Comparison of ENCODE assay signal across 24 cellular contexts in genomic region chr2:105974800-105975199, GRCh38.
A peak's percentile ranks its signal among the peaks of the same experiment; 100 is the strongest.
DNase-seq lines count a peak whose midpoint lies in the region; ATAC-seq and TF ChIP-seq lines count a peak whose summit lies in the region.
"Had no signal": no experiment of that assay in that cellular context is flagged by ENCODE, and none has a peak within 500 bp of the region (broad histone marks: within the 10 kb centered on the region; RNA-seq: fewer than 3 reads in every experiment).

No MANE protein-coding gene starts in this region.

- H3K4me3 Mint-ChIP-seq in activated CD8-positive, alpha-beta T cell treated with anti-CD3 and anti-CD28 coated beads, Interleukin-2, amount 10 ng/mL, durations not matched to agents 7 days and 5 days, result no peak overlapping the region
- H3K4me3 Mint-ChIP-seq in activated CD8-positive, alpha-beta T cell treated with anti-CD3 and anti-CD28 coated beads for 36 hours, result no peak overlapping the region
- H3K4me3 Mint-ChIP-seq in CD4-positive, CD25-positive, alpha-beta regulatory T cell, result peak overlapping the region in 1 of 4 donors; percentile 12
- H3K4me3 Mint-ChIP-seq in T-cell, result peak overlapping the region in 1 of 3 donors; percentile 57
- H3K4me3 Mint-ChIP-seq in stimulated activated memory B cell treated with anti-CD40 and anti-IgM and Interleukin-4, amounts not matched to agents 10 μg/mL and 1 μg/mL and 100 μg/mL, for 72 hours, result no peak overlapping the region
- H3K4me3 Mint-ChIP-seq: CD14-positive monocyte had no signal

- H3K4me1 Mint-ChIP-seq in activated CD8-positive, alpha-beta T cell treated with anti-CD3 and anti-CD28 coated beads, Interleukin-2, amount 10 ng/mL, durations not matched to agents 7 days and 5 days (ENCODE audit: low read depth), result peaks cover 21% of the 10 kb centered on the region
- H3K4me1 Mint-ChIP-seq in activated CD8-positive, alpha-beta T cell treated with anti-CD3 and anti-CD28 coated beads for 36 hours (ENCODE audit: low read depth), result peaks cover 45% of the 10 kb centered on the region
- peaks cover 0 to 39% (median 17%) of the 10 kb centered on the region in 4 donors for H3K4me1 Mint-ChIP-seq in CD4-positive, CD25-positive, alpha-beta regulatory T cell
- H3K4me1 Mint-ChIP-seq in T-cell, result peaks cover 54 to 70% (median 54%) of the 10 kb centered on the region in 3 donors
- H3K4me1 Mint-ChIP-seq in stimulated activated memory B cell treated with anti-CD40 and anti-IgM and Interleukin-4, amounts not matched to agents 10 μg/mL and 1 μg/mL and 100 μg/mL, for 72 hours, result peaks cover 22% of the 10 kb centered on the region
- H3K4me1 Mint-ChIP-seq: CD14-positive monocyte had no signal

- CTCF ChIA-PET in activated CD8-positive, alpha-beta T cell treated with anti-CD3 and anti-CD28 coated beads, Interleukin-2, amount 10 ng/mL, durations not matched to agents 7 days and 5 days (lab: Charles Lee), result no interaction called here
- CTCF ChIA-PET in activated CD8-positive, alpha-beta T cell treated with anti-CD3 and anti-CD28 coated beads for 36 hours (lab: Charles Lee), result interaction anchor here (1.0 to 1.6 kb wide), 3 partner anchors 16 to 119 kb away, joined by 3 to 5 read pairs (median 4); no protein-coding TSS in a partner anchor
- CTCF ChIA-PET in T-cell (lab: Charles Lee), result no interaction called here

- H3K27ac ChIP-seq in CD4-positive, CD25-positive, alpha-beta regulatory T cell (ENCODE audit: insufficient read depth, low read length, poor library complexity, severe bottlenecking), result no peak overlapping the region
- H3K27ac ChIP-seq: 22Rv1, PC-9, SJSA1 had no signal

- no peak for ATAC-seq in activated CD8-positive, alpha-beta T cell treated with anti-CD3 and anti-CD28 coated beads, Interleukin-2, amount 10 ng/mL, durations not matched to agents 7 days and 5 days
- ATAC-seq in activated CD8-positive, alpha-beta T cell treated with anti-CD3 and anti-CD28 coated beads for 36 hours, result no peak
- no peak for ATAC-seq in CD4-positive, CD25-positive, alpha-beta regulatory T cell (ENCODE audit: low read depth in 2 of 2)
- ATAC-seq in T-cell (replicated peaks in 1 of 4) (peak; percentile 43 to 80 (median 67)), GM18867 (IDR thresholded peaks at IDR 0.05; ENCODE audit: unreplicated experiment) (no peak)
- ATAC-seq in stimulated activated memory B cell treated with anti-CD40 and anti-IgM and Interleukin-4, amounts not matched to agents 10 μg/mL and 1 μg/mL and 100 μg/mL, for 72 hours, result no peak
- ATAC-seq: GM12878, HCT116 had no signal

- no peak for DNase-seq in activated CD8-positive, alpha-beta T cell treated with anti-CD3 and anti-CD28 coated beads, Interleukin-2, amount 10 ng/mL, durations not matched to agents 7 days and 5 days
- DNase-seq in activated CD8-positive, alpha-beta T cell treated with anti-CD3 and anti-CD28 coated beads for 36 hours, result no peak
- DNase-seq in CD4-positive, CD25-positive, alpha-beta regulatory T cell, result no peak
- peak in 1 of 34 experiments; percentile 2 for DNase-seq in T-cell
- no peak for DNase-seq in activated effector memory CD4-positive, alpha-beta T cell treated with anti-CD3 and anti-CD28 coated beads, Interleukin-2, amount 50 U/mL, for 16 hours
- DNase-seq: ACHN, BE2C, COR-L47, GDM1, KBM-7, MG63, NCI-H1105 treated with DMSO at 0.1 percent for 48 hours, NCI-H2029, NCI-H446, NCI-H526, PC-9, Right ventricle myocardium superior had no signal

- no peak for TF ChIP-seq CTCF in activated CD8-positive, alpha-beta T cell treated with anti-CD3 and anti-CD28 coated beads for 36 hours (IDR thresholded peaks at IDR 0.05)

- no peak overlapping the region for H3K4me3 ChIP-seq in CD4-positive, CD25-positive, alpha-beta regulatory T cell (ENCODE audit: low read depth, low read length)
- H3K4me3 ChIP-seq: GM12878, MG63, PC-9, SJSA1 had no signal

- peak overlapping the region; percentile 17 for H3K27ac Mint-ChIP-seq in activated CD8-positive, alpha-beta T cell treated with anti-CD3 and anti-CD28 coated beads, Interleukin-2, amount 10 ng/mL, durations not matched to agents 7 days and 5 days
- H3K27ac Mint-ChIP-seq in activated CD8-positive, alpha-beta T cell treated with anti-CD3 and anti-CD28 coated beads for 36 hours, result no peak overlapping the region
- H3K27ac Mint-ChIP-seq in CD4-positive, CD25-positive, alpha-beta regulatory T cell, result peak overlapping the region in 2 of 3 donors; percentile 57 to 59
- H3K27ac Mint-ChIP-seq in T-cell, result peak overlapping the region; percentile 74 to 90
- H3K27ac Mint-ChIP-seq in stimulated activated memory B cell treated with anti-CD40 and anti-IgM and Interleukin-4, amounts not matched to agents 10 μg/mL and 1 μg/mL and 100 μg/mL, for 72 hours, result peak overlapping the region; percentile 10
- H3K27ac Mint-ChIP-seq: CD14-positive monocyte had no signal

- H3K4me1 ChIP-seq in CD4-positive, CD25-positive, alpha-beta regulatory T cell (ENCODE audit: control insufficient read depth, insufficient read depth, low read length, poor library complexity, severe bottlenecking), result no peaks in the 10 kb centered on the region
- H3K4me1 ChIP-seq: BE2C had no signal

- H3K36me3 Mint-ChIP-seq in activated CD8-positive, alpha-beta T cell treated with anti-CD3 and anti-CD28 coated beads, Interleukin-2, amount 10 ng/mL, durations not matched to agents 7 days and 5 days (ENCODE audit: low read depth), result peaks cover 5% of the 10 kb centered on the region
- no peaks in the 10 kb centered on the region for H3K36me3 Mint-ChIP-seq in activated CD8-positive, alpha-beta T cell treated with anti-CD3 and anti-CD28 coated beads for 36 hours (ENCODE audit: low read depth)
- peaks cover 4% of the 10 kb centered on the region for H3K36me3 Mint-ChIP-seq in CD4-positive, CD25-positive, alpha-beta regulatory T cell
- H3K36me3 Mint-ChIP-seq in T-cell, result no peaks in the 10 kb centered on the region
- H3K36me3 Mint-ChIP-seq in stimulated activated memory B cell treated with anti-CD40 and anti-IgM and Interleukin-4, amounts not matched to agents 10 μg/mL and 1 μg/mL and 100 μg/mL, for 72 hours, result peaks cover 5% of the 10 kb centered on the region
- H3K36me3 Mint-ChIP-seq: CD14-positive monocyte had no signal

- no peaks in the 10 kb centered on the region for H3K27me3 Mint-ChIP-seq in activated CD8-positive, alpha-beta T cell treated with anti-CD3 and anti-CD28 coated beads, Interleukin-2, amount 10 ng/mL, durations not matched to agents 7 days and 5 days (ENCODE audit: low read depth)
- H3K27me3 Mint-ChIP-seq in activated CD8-positive, alpha-beta T cell treated with anti-CD3 and anti-CD28 coated beads for 36 hours, result no peaks in the 10 kb centered on the region
- no peaks in the 10 kb centered on the region for H3K27me3 Mint-ChIP-seq in CD4-positive, CD25-positive, alpha-beta regulatory T cell
- H3K27me3 Mint-ChIP-seq in T-cell, result no peaks in the 10 kb centered on the region
- peaks cover 13% of the 10 kb centered on the region for H3K27me3 Mint-ChIP-seq in stimulated activated memory B cell treated with anti-CD40 and anti-IgM and Interleukin-4, amounts not matched to agents 10 μg/mL and 1 μg/mL and 100 μg/mL, for 72 hours

- H3K36me3 ChIP-seq in CD4-positive, CD25-positive, alpha-beta regulatory T cell (ENCODE audit: control insufficient read depth, insufficient read depth, low read length), result no peaks in the 10 kb centered on the region
- H3K36me3 ChIP-seq: BE2C, MG63, SJSA1 had no signal

- no peaks in the 10 kb centered on the region for H3K9me3 ChIP-seq in CD4-positive, CD25-positive, alpha-beta regulatory T cell (ENCODE audit: control insufficient read depth in 2 of 2, low read length in 2 of 2)
- H3K9me3 ChIP-seq: BE2C, MG63 had no signal

- intact Hi-C loops in activated CD8-positive, alpha-beta T cell treated with anti-CD3 and anti-CD28 coated beads for 36 hours (cut with micrococcal nuclease), result no loop called here

- no peaks in the 10 kb centered on the region for H3K27me3 ChIP-seq in CD4-positive, CD25-positive, alpha-beta regulatory T cell (ENCODE audit: control insufficient read depth, insufficient read depth, low read length)
- H3K27me3 ChIP-seq: BE2C, MG63, SJSA1 had no signal

- peaks cover 4% of the 10 kb centered on the region for H3K9me3 Mint-ChIP-seq in activated CD8-positive, alpha-beta T cell treated with anti-CD3 and anti-CD28 coated beads, Interleukin-2, amount 10 ng/mL, durations not matched to agents 7 days and 5 days (ENCODE audit: insufficient read depth)
- H3K9me3 Mint-ChIP-seq in activated CD8-positive, alpha-beta T cell treated with anti-CD3 and anti-CD28 coated beads for 36 hours, result peaks cover 6% of the 10 kb centered on the region
- H3K9me3 Mint-ChIP-seq in CD4-positive, CD25-positive, alpha-beta regulatory T cell, result peaks cover 0 to 3% (median 0%) of the 10 kb centered on the region in 7 donors
- no peaks in the 10 kb centered on the region for H3K9me3 Mint-ChIP-seq in T-cell
- H3K9me3 Mint-ChIP-seq in stimulated activated memory B cell treated with anti-CD40 and anti-IgM and Interleukin-4, amounts not matched to agents 10 μg/mL and 1 μg/mL and 100 μg/mL, for 72 hours, result peaks cover 9% of the 10 kb centered on the region

- POLR2A ChIA-PET in activated CD8-positive, alpha-beta T cell treated with anti-CD3 and anti-CD28 coated beads, Interleukin-2, amount 10 ng/mL, durations not matched to agents 7 days and 5 days (lab: Charles Lee), result interaction anchor here (0.7 kb wide), 1 partner anchor 198 kb away, joined by 3 read pairs; no protein-coding TSS in a partner anchor
- POLR2A ChIA-PET in activated CD8-positive, alpha-beta T cell treated with anti-CD3 and anti-CD28 coated beads for 36 hours (lab: Charles Lee), result interaction anchor here (0.6 to 0.8 kb wide), 2 partner anchors 111 to 202 kb away, joined by 3 read pairs; no protein-coding TSS in a partner anchor
- POLR2A ChIA-PET in T-cell (lab: Charles Lee), result no interaction called here

Comparison
In these comparisons a context has a peak if more than half of its experiments do, and no peak if none do; other contexts are left out.
1. ATAC-seq: peak in T-cell (4 of 4); none in activated CD8-positive, alpha-beta T cell treated with anti-CD3 and anti-CD28 coated beads, Interleukin-2, amount 10 ng/mL, durations not matched to agents 7 days and 5 days (single experiment), activated CD8-positive, alpha-beta T cell treated with anti-CD3 and anti-CD28 coated beads for 36 hours (single experiment), CD4-positive, CD25-positive, alpha-beta regulatory T cell (0 of 2), stimulated activated memory B cell treated with anti-CD40 and anti-IgM and Interleukin-4, amounts not matched to agents 10 μg/mL and 1 μg/mL and 100 μg/mL, for 72 hours (single experiment) and GM18867 (single experiment).
2. POLR2A ChIA-PET loops: an anchor here in activated CD8-positive, alpha-beta T cell treated with anti-CD3 and anti-CD28 coated beads, Interleukin-2, amount 10 ng/mL, durations not matched to agents 7 days and 5 days (0.7 kb wide) and activated CD8-positive, alpha-beta T cell treated with anti-CD3 and anti-CD28 coated beads for 36 hours (0.6 to 0.8 kb wide); none called in T-cell.